Comparison of ENCODE assay signal across 19 cellular contexts in genomic region chr3:48567090-48567489, GRCh38. TPM values are rescaled to one million over a fixed set of nuclear protein-coding genes. Genes with fewer than 3 reads are reported as not detected.
DNase-seq lines count a peak whose midpoint lies in the region; ATAC-seq and TF ChIP-seq lines count a peak whose summit lies in the region.
"Had no signal": no experiment of that assay in that cellular context is flagged by ENCODE, and none has a peak within 500 bp of the region (broad histone marks: within the 10 kb centered on the region; RNA-seq: fewer than 3 reads in every experiment).

No MANE protein-coding gene starts in this region.

- H2BK120ac ChIP-seq in neuronal stem cell (ENCODE audit: low read depth, low read length), result peak overlapping the region; percentile 47

- H3K9me3 Mint-ChIP-seq in central memory CD8-positive, alpha-beta T cell, result no peaks in the 10 kb centered on the region
- H3K9me3 Mint-ChIP-seq: CD8-positive, alpha-beta memory T cell; IgD-negative memory B cell had no signal

- H3K27ac Mint-ChIP-seq in central memory CD8-positive, alpha-beta T cell (ENCODE audit: low read depth), result peak overlapping the region; percentile 52
- H3K27ac Mint-ChIP-seq: IgD-negative memory B cell had no signal

- no peak overlapping the region for H3K14ac ChIP-seq in neuronal stem cell (ENCODE audit: low read length)

- no peak overlapping the region for H3K23ac ChIP-seq in neuronal stem cell (ENCODE audit: low read depth, low read length, poor library complexity)

- H2BK12ac ChIP-seq in neuronal stem cell (ENCODE audit: low read length), result no peak overlapping the region

- H3K4me3 ChIP-seq in H7 (ENCODE audit: insufficient read depth, low read depth, low read length) (no peak overlapping the region), neuronal stem cell (ENCODE audit: low read length in 2 of 2) (no peak overlapping the region), Peyer's patch (no peak overlapping the region)
- H3K4me3 ChIP-seq: SK-N-MC had no signal

- TF ChIP-seq CTCF in Peyer's patch (IDR thresholded peaks at IDR 0.05), result no peak

- no peaks in the 10 kb centered on the region for H3K27me3 ChIP-seq in H7 (ENCODE audit: control insufficient read depth, insufficient read depth, low read length)
- no peaks in the 10 kb centered on the region for H3K27me3 ChIP-seq in neuronal stem cell (ENCODE audit: control insufficient read depth in 3 of 3, insufficient read depth in 3 of 3, low read depth in 1 of 3, low read length in 3 of 3)
- no peaks in the 10 kb centered on the region for H3K27me3 ChIP-seq in Peyer's patch

- H2AK5ac ChIP-seq in neuronal stem cell (ENCODE audit: low read depth, low read length), result no peak overlapping the region

- H3K9me3 ChIP-seq in neuronal stem cell (replicated peaks in 1 of 2; ENCODE audit: control insufficient read depth in 2 of 2, insufficient read depth in 1 of 2, low read depth in 1 of 2, low read length in 2 of 2) (no peaks in the 10 kb centered on the region), Peyer's patch (no peaks in the 10 kb centered on the region)

- H3K27me3 Mint-ChIP-seq in central memory CD8-positive, alpha-beta T cell, result no peaks in the 10 kb centered on the region
- H3K27me3 Mint-ChIP-seq: IgD-negative memory B cell had no signal

- H3K9ac ChIP-seq in neuronal stem cell (ENCODE audit: low read depth, low read length, poor library complexity), result no peak overlapping the region

- H3K4ac ChIP-seq in neuronal stem cell (ENCODE audit: low read length), result no peak overlapping the region

- H3K4me1 ChIP-seq in neuronal stem cell (ENCODE audit: control insufficient read depth in 2 of 2, insufficient read depth in 1 of 2, low read depth in 1 of 2, low read length in 2 of 2) (peaks cover 14 to 18% of the 10 kb centered on the region in 2 donors), Peyer's patch (no peaks in the 10 kb centered on the region)

- DNase-seq in H7 (peak; percentile 58), RPMI8226 (peak; percentile 64), neuronal stem cell (ENCODE audit: low spot score) (no peak), DMS53 treated with DMSO at 0.1 percent for 48 hours (lab: John Stamatoyannopoulos, UW; ENCODE audit: unreplicated experiment) (no peak), Peyer's patch (no peak)
- DNase-seq in central memory CD8-positive, alpha-beta T cell (ENCODE audit: low spot score in 2 of 2), result no peak
- DNase-seq: ACHN; CD8-positive, alpha-beta memory T cell; GOT3; NCI-H1436 treated with DMSO at 0.1 percent for 48 hours; NCI-H2081; NCI-H524 treated with DMSO at 0.1 percent for 48 hours; NK-92 treated with Interleukin-12 subunit alpha and Interleukin-12 subunit beta, amount 100 ng/mL, for 24 hours; OCI-M1 had no signal

- H4K91ac ChIP-seq in neuronal stem cell (ENCODE audit: low read depth, low read length, poor library complexity), result no peak overlapping the region

- no CpG with 5 or more reads among the region's 5 CpGs for WGBS in neuronal stem cell (ENCODE audit: extremely low coverage in 2 of 2, insufficient read length in 2 of 2, insufficient replicate concordance in 1 of 2), 2 donors

- no peak overlapping the region for H3K4me2 ChIP-seq in neuronal stem cell (ENCODE audit: insufficient read depth, low read length, poor library complexity, severe bottlenecking)

- H3K4me1 Mint-ChIP-seq in central memory CD8-positive, alpha-beta T cell, result peaks cover 6% of the 10 kb centered on the region

- no peak overlapping the region for H2AFZ ChIP-seq in neuronal stem cell (ENCODE audit: low read length)

- H2BK15ac ChIP-seq in neuronal stem cell (ENCODE audit: low read length), result no peak overlapping the region

- no peaks in the 10 kb centered on the region for H3K79me1 ChIP-seq in neuronal stem cell (ENCODE audit: low read depth, low read length)

- H3K36me3 Mint-ChIP-seq in central memory CD8-positive, alpha-beta T cell (ENCODE audit: insufficient read depth), result no peaks in the 10 kb centered on the region
- H3K36me3 Mint-ChIP-seq: CD8-positive, alpha-beta memory T cell; IgD-negative memory B cell had no signal

- H2BK5ac ChIP-seq in neuronal stem cell (ENCODE audit: low read length), result peak overlapping the region; percentile 53

- no peak overlapping the region for H4K8ac ChIP-seq in neuronal stem cell (ENCODE audit: low read depth, low read length)

- no peak overlapping the region for H3K18ac ChIP-seq in neuronal stem cell (ENCODE audit: low read length)

- H3K36me3 ChIP-seq in H7 (replicated peaks; ENCODE audit: control insufficient read depth, insufficient read depth, low read length) (no peaks in the 10 kb centered on the region; the same call in 1 of the 2 replicates), neuronal stem cell (replicated peaks in 1 of 2; ENCODE audit: control insufficient read depth in 2 of 2, insufficient read depth in 2 of 2, low read length in 2 of 2) (peaks cover 0 to 5% of the 10 kb centered on the region in 2 donors), Peyer's patch (no peaks in the 10 kb centered on the region)

- H3K4me3 Mint-ChIP-seq in central memory CD8-positive, alpha-beta T cell, result no peak overlapping the region
- H3K4me3 Mint-ChIP-seq: CD8-positive, alpha-beta memory T cell; IgD-negative memory B cell had no signal

- TF ChIP-seq POLR2A in Peyer's patch (IDR thresholded peaks at IDR 0.05), result no peak

- no peak for ATAC-seq in central memory CD8-positive, alpha-beta T cell (replicated peaks; ENCODE audit: extremely low read depth, poor library complexity, severe bottlenecking)
- ATAC-seq in HG02642 (IDR thresholded peaks at IDR 0.05; ENCODE audit: poor library complexity, unreplicated experiment), result no peak
- ATAC-seq: Right ventricle myocardium inferior had no signal

- H3K27ac ChIP-seq in neuronal stem cell (replicated peaks; ENCODE audit: low read length), result no peak overlapping the region
- no peak overlapping the region for H3K27ac ChIP-seq in Peyer's patch
- H3K27ac ChIP-seq: SK-N-MC had no signal

RNA-seq across cellular contexts. Expression of gene UCN2, which starts 3.5 kb away (rescaled TPM):
- total RNA-seq in H7 (2014; rRNA removed; shearing (Covaris generic)), result 0.15 and 0.69 TPM in 2 replicates
- 0.13 TPM for polyA plus RNA-seq in neuronal stem cell (2013, experiment 1 of 2)
- 0.10 TPM for polyA plus RNA-seq in neuronal stem cell (2013, experiment 2 of 2)
- 1 to 10 TPM in 1 of 4 donors, not detected in 3; 1.7 TPM for total RNA-seq in Peyer's patch
- total RNA-seq: CD8-positive, alpha-beta memory T cell; HT-29; Right ventricle myocardium inferior had no signal
- polyA plus RNA-seq: CD8-positive, alpha-beta memory T cell; IgD-negative memory B cell had no signal

RNA-seq across cellular contexts. Expression of gene PFKFB4, which starts 10.5 kb away (rescaled TPM):
- 11.4 and 22.0 TPM in 2 replicates for total RNA-seq in H7 (2014; rRNA removed; shearing (Covaris generic))
- 9.2 TPM for polyA plus RNA-seq in neuronal stem cell (2013, experiment 1 of 2)
- 8.9 TPM for polyA plus RNA-seq in neuronal stem cell (2013, experiment 2 of 2)
- total RNA-seq in Peyer's patch, result 100 to 1,000 TPM in 1 of 4 donors, 10 to 100 TPM in 3; 14.0 to 131 (median 74.5) TPM

RNA-seq across cellular contexts. Expression of gene COL7A1, which starts 28.0 kb away (rescaled TPM):
- 19.4 and 29.4 TPM in 2 replicates for total RNA-seq in H7 (2014; rRNA removed; shearing (Covaris generic))
- polyA plus RNA-seq in neuronal stem cell (2013, experiment 1 of 2), result 8.2 TPM
- polyA plus RNA-seq in neuronal stem cell (2013, experiment 2 of 2), result 7.8 TPM
- 100 to 1,000 TPM in 1 of 4 donors, 10 to 100 TPM in 2, 1 to 10 TPM in 1; 7.5 to 101 (median 21.7) TPM for total RNA-seq in Peyer's patch
- polyA plus RNA-seq: CD8-positive, alpha-beta memory T cell; IgD-negative memory B cell had no signal

RNA-seq across cellular contexts. Expression of gene UQCRC1, which starts 42.4 kb away (rescaled TPM):
- total RNA-seq in H7 (2014; rRNA removed; shearing (Covaris generic)), result 492 and 610 TPM in 2 replicates
- 137 TPM for polyA plus RNA-seq in neuronal stem cell (2013, experiment 1 of 2)
- 134 TPM for polyA plus RNA-seq in neuronal stem cell (2013, experiment 2 of 2)
- 100 to 1,000 TPM; 313 to 857 (median 761) TPM for total RNA-seq in Peyer's patch

RNA-seq across cellular contexts. Expression of gene TMEM89, which starts 54.5 kb away (rescaled TPM):
- total RNA-seq in H7 (2014; rRNA removed; shearing (Covaris generic)), result 0.78 TPM in 1 of 2 replicates, not detected in the other
- polyA plus RNA-seq in neuronal stem cell (2013, experiment 1 of 2), result 0.15 TPM
- polyA plus RNA-seq in neuronal stem cell (2013, experiment 2 of 2), result not detected
- total RNA-seq in Peyer's patch, result not detected
- total RNA-seq: CD8-positive, alpha-beta memory T cell; HT-29; Right ventricle myocardium inferior had no signal
- polyA plus RNA-seq: CD8-positive, alpha-beta memory T cell; IgD-negative memory B cell had no signal

Comparison
In these comparisons a context has a peak if more than half of its experiments do, and no peak if none do; other contexts are left out.
1. DNase-seq: peak in H7 (single experiment) and RPMI8226 (single experiment); none in central memory CD8-positive, alpha-beta T cell (0 of 2), neuronal stem cell (single experiment), DMS53 treated with DMSO at 0.1 percent for 48 hours (single experiment) and Peyer's patch (0 of 3).